3 cellular contexts compared by ENCODE assay signal in the genomic region with DNA sequence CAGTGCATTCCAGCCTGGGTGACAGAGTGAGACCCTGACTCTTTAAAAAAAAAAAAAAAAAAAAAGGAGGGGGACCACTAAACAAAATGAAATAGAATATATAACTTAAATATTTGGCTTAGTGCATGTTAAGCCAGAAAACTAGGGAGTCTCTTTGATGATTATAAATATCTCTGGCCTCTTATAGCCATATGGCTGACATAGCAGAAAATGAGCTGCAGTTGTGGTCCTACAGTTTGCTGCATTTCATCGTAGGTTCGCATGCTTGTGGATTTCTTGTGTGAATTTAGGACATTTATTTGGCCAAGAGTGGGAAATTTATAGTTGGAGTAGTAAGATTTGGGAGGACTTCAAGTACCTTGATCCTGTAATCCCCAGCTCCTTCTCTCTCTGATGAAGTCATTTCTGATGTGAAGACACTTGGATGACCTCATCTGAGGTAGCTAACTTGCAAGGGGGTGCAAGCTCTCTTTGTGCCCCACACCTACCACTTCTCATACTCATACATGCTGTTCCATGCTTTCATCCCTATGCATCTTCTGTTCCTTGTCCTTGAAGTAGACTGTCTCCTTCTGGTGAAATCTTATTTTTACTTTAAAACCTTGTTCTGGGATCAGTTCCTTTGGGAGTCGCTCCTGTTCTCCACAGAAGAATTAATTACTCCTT.
TF ChIP-seq lines count a peak whose summit lies in the region.

No MANE protein-coding gene starts in this region.

TF ChIP-seq in A549, 52 proteins besides CTCF, POLR2A, EP300 and RAD21:
- TF ChIP-seq, protein P1, sequence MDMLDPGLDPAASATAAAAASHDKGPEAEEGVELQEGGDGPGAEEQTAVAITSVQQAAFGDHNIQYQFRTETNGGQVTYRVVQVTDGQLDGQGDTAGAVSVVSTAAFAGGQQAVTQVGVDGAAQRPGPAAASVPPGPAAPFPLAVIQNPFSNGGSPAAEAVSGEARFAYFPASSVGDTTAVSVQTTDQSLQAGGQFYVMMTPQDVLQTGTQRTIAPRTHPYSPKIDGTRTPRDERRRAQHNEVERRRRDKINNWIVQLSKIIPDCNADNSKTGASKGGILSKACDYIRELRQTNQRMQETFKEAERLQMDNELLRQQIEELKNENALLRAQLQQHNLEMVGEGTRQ (IDR thresholded peaks at IDR 0.05) = no peak
- no peak for TF ChIP-seq JUNB (IDR thresholded peaks at IDR 0.05)
- TF ChIP-seq, protein P2, sequence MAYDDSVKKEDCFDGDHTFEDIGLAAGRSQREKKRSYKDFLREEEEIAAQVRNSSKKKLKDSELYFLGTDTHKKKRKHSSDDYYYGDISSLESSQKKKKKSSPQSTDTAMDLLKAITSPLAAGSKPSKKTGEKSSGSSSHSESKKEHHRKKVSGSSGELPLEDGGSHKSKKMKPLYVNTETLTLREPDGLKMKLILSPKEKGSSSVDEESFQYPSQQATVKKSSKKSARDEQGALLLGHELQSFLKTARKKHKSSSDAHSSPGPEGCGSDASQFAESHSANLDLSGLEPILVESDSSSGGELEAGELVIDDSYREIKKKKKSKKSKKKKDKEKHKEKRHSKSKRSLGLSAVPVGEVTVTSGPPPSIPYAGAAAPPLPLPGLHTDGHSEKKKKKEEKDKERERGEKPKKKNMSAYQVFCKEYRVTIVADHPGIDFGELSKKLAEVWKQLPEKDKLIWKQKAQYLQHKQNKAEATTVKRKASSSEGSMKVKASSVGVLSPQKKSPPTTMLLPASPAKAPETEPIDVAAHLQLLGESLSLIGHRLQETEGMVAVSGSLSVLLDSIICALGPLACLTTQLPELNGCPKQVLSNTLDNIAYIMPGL (CRISPR knock-in tag; IDR thresholded peaks at IDR 0.05; ENCODE audit: borderline replicate concordance) = no peak
- no peak for TF ChIP-seq FOXS1 (CRISPR knock-in tag; IDR thresholded peaks at IDR 0.05)
- TF ChIP-seq MAFK (IDR thresholded peaks at IDR 0.05; ENCODE audit: partially characterized antibody) = peak; percentile 25
- TF ChIP-seq SREBF2 (IDR thresholded peaks at IDR 0.05) = no peak

TF ChIP-seq in HEK293, 187 proteins besides CTCF, POLR2A, EP300 and RAD21 (continues in another document):
- TF ChIP-seq, protein P3, sequence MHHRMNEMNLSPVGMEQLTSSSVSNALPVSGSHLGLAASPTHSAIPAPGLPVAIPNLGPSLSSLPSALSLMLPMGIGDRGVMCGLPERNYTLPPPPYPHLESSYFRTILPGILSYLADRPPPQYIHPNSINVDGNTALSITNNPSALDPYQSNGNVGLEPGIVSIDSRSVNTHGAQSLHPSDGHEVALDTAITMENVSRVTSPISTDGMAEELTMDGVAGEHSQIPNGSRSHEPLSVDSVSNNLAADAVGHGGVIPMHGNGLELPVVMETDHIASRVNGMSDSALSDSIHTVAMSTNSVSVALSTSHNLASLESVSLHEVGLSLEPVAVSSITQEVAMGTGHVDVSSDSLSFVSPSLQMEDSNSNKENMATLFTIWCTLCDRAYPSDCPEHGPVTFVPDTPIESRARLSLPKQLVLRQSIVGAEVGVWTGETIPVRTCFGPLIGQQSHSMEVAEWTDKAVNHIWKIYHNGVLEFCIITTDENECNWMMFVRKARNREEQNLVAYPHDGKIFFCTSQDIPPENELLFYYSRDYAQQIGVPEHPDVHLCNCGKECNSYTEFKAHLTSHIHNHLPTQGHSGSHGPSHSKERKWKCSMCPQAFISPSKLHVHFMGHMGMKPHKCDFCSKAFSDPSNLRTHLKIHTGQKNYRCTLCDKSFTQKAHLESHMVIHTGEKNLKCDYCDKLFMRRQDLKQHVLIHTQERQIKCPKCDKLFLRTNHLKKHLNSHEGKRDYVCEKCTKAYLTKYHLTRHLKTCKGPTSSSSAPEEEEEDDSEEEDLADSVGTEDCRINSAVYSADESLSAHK (tag by site-specific recombination; IDR thresholded peaks at IDR 0.05) = no peak
- TF ChIP-seq, protein P4, sequence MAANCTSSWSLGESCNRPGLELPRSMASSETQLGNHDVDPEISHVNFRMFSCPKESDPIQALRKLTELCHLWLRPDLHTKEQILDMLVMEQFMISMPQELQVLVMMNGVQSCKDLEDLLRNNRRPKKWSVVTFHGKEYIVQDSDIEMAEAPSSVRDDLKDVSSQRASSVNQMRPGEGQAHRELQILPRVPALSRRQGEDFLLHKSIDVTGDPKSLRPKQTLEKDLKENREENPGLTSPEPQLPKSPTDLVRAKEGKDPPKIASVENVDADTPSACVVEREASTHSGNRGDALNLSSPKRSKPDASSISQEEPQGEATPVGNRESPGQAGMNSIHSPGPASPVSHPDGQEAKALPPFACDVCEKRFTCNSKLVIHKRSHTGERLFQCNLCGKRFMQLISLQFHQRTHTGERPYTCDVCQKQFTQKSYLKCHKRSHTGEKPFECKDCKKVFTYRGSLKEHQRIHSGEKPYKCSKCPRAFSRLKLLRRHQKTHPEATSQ (tag by site-specific recombination; IDR thresholded peaks at IDR 0.05) = no peak
- TF ChIP-seq ZNF221 (tag by site-specific recombination; IDR thresholded peaks at IDR 0.05; ENCODE audit: borderline replicate concordance) = no peak
- 0 out of 2 replicates have a peak, but pooled peaks have one; percentile 8 for TF ChIP-seq IKZF3 (tag by site-specific recombination; IDR thresholded peaks at IDR 0.05)
- no peak for TF ChIP-seq ZNF785 (tag by site-specific recombination; IDR thresholded peaks at IDR 0.05)
- TF ChIP-seq, protein P5, sequence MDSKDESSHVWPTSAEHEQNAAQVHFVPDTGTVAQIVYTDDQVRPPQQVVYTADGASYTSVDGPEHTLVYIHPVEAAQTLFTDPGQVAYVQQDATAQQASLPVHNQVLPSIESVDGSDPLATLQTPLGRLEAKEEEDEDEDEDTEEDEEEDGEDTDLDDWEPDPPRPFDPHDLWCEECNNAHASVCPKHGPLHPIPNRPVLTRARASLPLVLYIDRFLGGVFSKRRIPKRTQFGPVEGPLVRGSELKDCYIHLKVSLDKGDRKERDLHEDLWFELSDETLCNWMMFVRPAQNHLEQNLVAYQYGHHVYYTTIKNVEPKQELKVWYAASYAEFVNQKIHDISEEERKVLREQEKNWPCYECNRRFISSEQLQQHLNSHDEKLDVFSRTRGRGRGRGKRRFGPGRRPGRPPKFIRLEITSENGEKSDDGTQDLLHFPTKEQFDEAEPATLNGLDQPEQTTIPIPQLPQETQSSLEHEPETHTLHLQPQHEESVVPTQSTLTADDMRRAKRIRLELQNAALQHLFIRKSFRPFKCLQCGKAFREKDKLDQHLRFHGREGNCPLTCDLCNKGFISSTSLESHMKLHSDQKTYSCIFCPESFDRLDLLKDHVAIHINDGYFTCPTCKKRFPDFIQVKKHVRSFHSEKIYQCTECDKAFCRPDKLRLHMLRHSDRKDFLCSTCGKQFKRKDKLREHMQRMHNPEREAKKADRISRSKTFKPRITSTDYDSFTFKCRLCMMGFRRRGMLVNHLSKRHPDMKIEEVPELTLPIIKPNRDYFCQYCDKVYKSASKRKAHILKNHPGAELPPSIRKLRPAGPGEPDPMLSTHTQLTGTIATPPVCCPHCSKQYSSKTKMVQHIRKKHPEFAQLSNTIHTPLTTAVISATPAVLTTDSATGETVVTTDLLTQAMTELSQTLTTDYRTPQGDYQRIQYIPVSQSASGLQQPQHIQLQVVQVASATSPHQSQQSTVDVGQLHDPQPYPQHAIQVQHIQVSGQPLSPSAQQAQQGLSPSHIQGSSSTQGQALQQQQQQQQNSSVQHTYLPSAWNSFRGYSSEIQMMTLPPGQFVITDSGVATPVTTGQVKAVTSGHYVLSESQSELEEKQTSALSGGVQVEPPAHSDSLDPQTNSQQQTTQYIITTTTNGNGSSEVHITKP (tag by site-specific recombination; IDR thresholded peaks at IDR 0.05) = peak; percentile 96
- TF ChIP-seq, protein P6, sequence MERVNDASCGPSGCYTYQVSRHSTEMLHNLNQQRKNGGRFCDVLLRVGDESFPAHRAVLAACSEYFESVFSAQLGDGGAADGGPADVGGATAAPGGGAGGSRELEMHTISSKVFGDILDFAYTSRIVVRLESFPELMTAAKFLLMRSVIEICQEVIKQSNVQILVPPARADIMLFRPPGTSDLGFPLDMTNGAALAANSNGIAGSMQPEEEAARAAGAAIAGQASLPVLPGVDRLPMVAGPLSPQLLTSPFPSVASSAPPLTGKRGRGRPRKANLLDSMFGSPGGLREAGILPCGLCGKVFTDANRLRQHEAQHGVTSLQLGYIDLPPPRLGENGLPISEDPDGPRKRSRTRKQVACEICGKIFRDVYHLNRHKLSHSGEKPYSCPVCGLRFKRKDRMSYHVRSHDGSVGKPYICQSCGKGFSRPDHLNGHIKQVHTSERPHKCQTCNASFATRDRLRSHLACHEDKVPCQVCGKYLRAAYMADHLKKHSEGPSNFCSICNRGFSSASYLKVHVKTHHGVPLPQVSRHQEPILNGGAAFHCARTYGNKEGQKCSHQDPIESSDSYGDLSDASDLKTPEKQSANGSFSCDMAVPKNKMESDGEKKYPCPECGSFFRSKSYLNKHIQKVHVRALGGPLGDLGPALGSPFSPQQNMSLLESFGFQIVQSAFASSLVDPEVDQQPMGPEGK (tag by site-specific recombination; IDR thresholded peaks at IDR 0.05) = peak; percentile 42; the same call in 1 of the 2 replicates
- TF ChIP-seq ZBTB1 (tag by site-specific recombination; IDR thresholded peaks at IDR 0.05) = no peak

TF ChIP-seq in K562, 482 proteins besides CTCF, POLR2A, EP300 and RAD21 (continues in another document):
- TF ChIP-seq PHB (CRISPR knock-in tag; IDR thresholded peaks at IDR 0.05) (no peak), MIER1 (IDR thresholded peaks at IDR 0.05; ENCODE audit: low read depth) (no peak), KHSRP (IDR thresholded peaks at IDR 0.05) (no peak), HEY1 (CRISPR knock-in tag; IDR thresholded peaks at IDR 0.05; ENCODE audit: borderline replicate concordance) (no peak), JUND (IDR thresholded peaks at IDR 0.05; ENCODE audit: borderline replicate concordance, low read depth, low read length) (0 out of 2 replicates have a peak, but pooled peaks have one; percentile 13), JUND (tag; IDR thresholded peaks at IDR 0.05; ENCODE audit: borderline replicate concordance, low read depth, low read length) (peak; percentile 46; the same call in 1 of the 3 replicates), RFX7 (CRISPR knock-in tag; IDR thresholded peaks at IDR 0.05) (no peak), ZNF79 (CRISPR knock-in tag; IDR thresholded peaks at IDR 0.05; ENCODE audit: low read depth) (no peak), CEBPG (CRISPR knock-in tag; IDR thresholded peaks at IDR 0.05) (peak; percentile 43; the same call in 1 of the 2 replicates), CEBPG (tag; conservative IDR thresholded peaks at IDR 0.05 in 1 of 2, IDR thresholded peaks at IDR 0.05 in 1 of 2) (no peak), FOXA3 (CRISPR knock-in tag; conservative IDR thresholded peaks at IDR 0.05 in 1 of 2, IDR thresholded peaks at IDR 0.05 in 1 of 2) (no peak), NEUROD1 (IDR thresholded peaks at IDR 0.05; ENCODE audit: borderline replicate concordance, low read depth, low read length, partially characterized antibody) (no peak), NR3C1 (CRISPR knock-in tag; IDR thresholded peaks at IDR 0.05) (no peak), POLR2G (IDR thresholded peaks at IDR 0.05; ENCODE audit: low read depth, low read length) (no peak), YY1 (IDR thresholded peaks at IDR 0.05; ENCODE audit: borderline replicate concordance in 1 of 3, control insufficient read depth in 1 of 3, extremely low read depth in 1 of 3, insufficient read depth in 3 of 3, insufficient read length in 1 of 3, insufficient replicate concordance in 2 of 3, low read depth in 1 of 3, low read length in 2 of 3) (no peak), ZNF165 (CRISPR knock-in tag; IDR thresholded peaks at IDR 0.05; ENCODE audit: borderline replicate concordance) (no peak), HNRNPL (IDR thresholded peaks at IDR 0.05; ENCODE audit: low read depth, low read length) (no peak), LCOR (CRISPR knock-in tag; IDR thresholded peaks at IDR 0.05) (no peak), ZNF174 (CRISPR knock-in tag; IDR thresholded peaks at IDR 0.05) (no peak), ELF1 (tag; IDR thresholded peaks at IDR 0.05) (no peak; the same call in 1 of the 2 replicates), COPS2 (conservative IDR thresholded peaks at IDR 0.05) (no peak), U2AF2 (optimal IDR thresholded peaks at IDR 0.05; ENCODE audit: low read depth, low read length) (no peak)
- TF ChIP-seq, protein P5 (IDR thresholded peaks at IDR 0.05; ENCODE audit: partially characterized antibody) = peak; percentile 62
- TF ChIP-seq, protein P7, sequence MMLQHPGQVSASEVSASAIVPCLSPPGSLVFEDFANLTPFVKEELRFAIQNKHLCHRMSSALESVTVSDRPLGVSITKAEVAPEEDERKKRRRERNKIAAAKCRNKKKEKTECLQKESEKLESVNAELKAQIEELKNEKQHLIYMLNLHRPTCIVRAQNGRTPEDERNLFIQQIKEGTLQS (IDR thresholded peaks at IDR 0.05) = peak; percentile 85
- TF ChIP-seq, protein P7 (CRISPR knock-in tag; conservative IDR thresholded peaks at IDR 0.05) = no peak
- TF ChIP-seq, protein P8, sequence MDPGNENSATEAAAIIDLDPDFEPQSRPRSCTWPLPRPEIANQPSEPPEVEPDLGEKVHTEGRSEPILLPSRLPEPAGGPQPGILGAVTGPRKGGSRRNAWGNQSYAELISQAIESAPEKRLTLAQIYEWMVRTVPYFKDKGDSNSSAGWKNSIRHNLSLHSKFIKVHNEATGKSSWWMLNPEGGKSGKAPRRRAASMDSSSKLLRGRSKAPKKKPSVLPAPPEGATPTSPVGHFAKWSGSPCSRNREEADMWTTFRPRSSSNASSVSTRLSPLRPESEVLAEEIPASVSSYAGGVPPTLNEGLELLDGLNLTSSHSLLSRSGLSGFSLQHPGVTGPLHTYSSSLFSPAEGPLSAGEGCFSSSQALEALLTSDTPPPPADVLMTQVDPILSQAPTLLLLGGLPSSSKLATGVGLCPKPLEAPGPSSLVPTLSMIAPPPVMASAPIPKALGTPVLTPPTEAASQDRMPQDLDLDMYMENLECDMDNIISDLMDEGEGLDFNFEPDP (CRISPR knock-in tag; IDR thresholded peaks at IDR 0.05) = no peak
